ENCODE assay signal across 18 cellular contexts in the genomic region with DNA sequence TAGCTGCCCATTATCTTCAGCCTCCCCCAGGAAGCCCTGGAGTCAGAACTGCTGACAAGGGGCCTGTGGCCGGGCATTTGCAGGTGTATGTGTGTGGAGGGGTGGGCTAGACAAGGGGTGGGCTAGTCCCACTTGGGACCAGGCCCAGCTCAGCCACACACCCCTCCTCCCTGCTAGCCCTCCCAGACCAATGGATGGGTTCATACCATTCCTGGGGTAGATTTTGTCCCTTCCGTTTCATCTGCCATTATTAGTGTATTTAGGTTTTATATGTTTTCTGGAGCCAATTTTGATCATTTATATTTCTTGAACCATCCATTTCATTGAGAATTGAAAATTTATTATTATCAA. TPM values are rescaled to one million over a fixed set of nuclear protein-coding genes. Genes with fewer than 3 reads are reported as not detected.
DNase-seq lines count a peak whose midpoint lies in the region; ATAC-seq and TF ChIP-seq lines count a peak whose summit lies in the region.
"Had no signal": no experiment of that assay in that cellular context is flagged by ENCODE, and none has a peak within 500 bp of the region (broad histone marks: within the 10 kb centered on the region; RNA-seq: fewer than 3 reads in every experiment).

No MANE protein-coding gene starts in this region.

- POLR2A ChIA-PET in MCF 10A (lab: Yijun Ruan, JAX): interaction anchor here (0.8 to 1.7 kb wide), 3 partner anchors 9 to 60 kb away, joined by 3 to 6 read pairs (median 3); no protein-coding TSS in a partner anchor
- POLR2A ChIA-PET in activated CD4-positive, alpha-beta memory T cell treated with anti-CD3 and anti-CD28 coated beads, Interleukin-2, amount 10 ng/mL, durations not matched to agents 7 days and 5 days (lab: Charles Lee): no interaction called here

- H3K4me3 Mint-ChIP-seq in MCF 10A (ENCODE audit: unreplicated experiment) (peak overlapping the region; percentile 26), nephron (no peak overlapping the region), type B pancreatic cell (no peak overlapping the region)
- H3K4me3 Mint-ChIP-seq in activated CD4-positive, alpha-beta memory T cell treated with anti-CD3 and anti-CD28 coated beads, Interleukin-2, amount 10 ng/mL, durations not matched to agents 7 days and 5 days: no peak overlapping the region
- H3K4me3 Mint-ChIP-seq: activated T-cell treated with anti-CD3 and anti-CD28 coated beads, Interleukin-2, amount 50 U/mL, for 4 hours had no signal

- CTCF ChIA-PET in MCF 10A (lab: Yijun Ruan, JAX): interaction anchor here (0.5 to 3.6 kb wide), 9 partner anchors 10 to 533 kb away, joined by 3 to 21 read pairs (median 3); no protein-coding TSS in a partner anchor
- CTCF ChIA-PET in activated CD4-positive, alpha-beta memory T cell treated with anti-CD3 and anti-CD28 coated beads, Interleukin-2, amount 10 ng/mL, durations not matched to agents 7 days and 5 days (lab: Charles Lee): no interaction called here

- H3K36me3 Mint-ChIP-seq in MCF 10A (ENCODE audit: insufficient read depth, unreplicated experiment) (no peaks in the 10 kb centered on the region), nephron (ENCODE audit: low read depth) (peaks cover 3% of the 10 kb centered on the region), type B pancreatic cell (peaks cover 3% of the 10 kb centered on the region)
- no peaks in the 10 kb centered on the region for H3K36me3 Mint-ChIP-seq in activated CD4-positive, alpha-beta memory T cell treated with anti-CD3 and anti-CD28 coated beads, Interleukin-2, amount 10 ng/mL, durations not matched to agents 7 days and 5 days (ENCODE audit: low read depth)

- H3K27me3 Mint-ChIP-seq in MCF 10A (ENCODE audit: insufficient read depth, unreplicated experiment) (no peaks in the 10 kb centered on the region), nephron (ENCODE audit: low read depth) (no peaks in the 10 kb centered on the region), type B pancreatic cell (peaks cover 3% of the 10 kb centered on the region)
- H3K27me3 Mint-ChIP-seq in activated CD4-positive, alpha-beta memory T cell treated with anti-CD3 and anti-CD28 coated beads, Interleukin-2, amount 10 ng/mL, durations not matched to agents 7 days and 5 days: peaks cover 2% of the 10 kb centered on the region

- 46 to 64% (median 55%) methylated on average over 2 of the region's 2 CpGs for WGBS in heart left ventricle, 4 donors

- H3K9me3 Mint-ChIP-seq in MCF 10A (ENCODE audit: unreplicated experiment) (no peaks in the 10 kb centered on the region), nephron (no peaks in the 10 kb centered on the region), type B pancreatic cell (no peaks in the 10 kb centered on the region)
- no peaks in the 10 kb centered on the region for H3K9me3 Mint-ChIP-seq in activated CD4-positive, alpha-beta memory T cell treated with anti-CD3 and anti-CD28 coated beads, Interleukin-2, amount 10 ng/mL, durations not matched to agents 7 days and 5 days
- H3K9me3 Mint-ChIP-seq: activated T-cell treated with anti-CD3 and anti-CD28 coated beads, Interleukin-2, amount 50 U/mL, for 4 hours had no signal

- BruUV-seq in MCF 10A (replicated peaks; lab: Mats Ljungman, UMichigan): no TSS peak

- no peak for ATAC-seq in heart left ventricle
- ATAC-seq: activated T-cell treated with anti-CD3 and anti-CD28 coated beads, Interleukin-2, amount 50 U/mL, for 4 hours; mucosa of descending colon had no signal

- no peaks in the 10 kb centered on the region for H3K27me3 ChIP-seq in heart left ventricle
- H3K27me3 ChIP-seq: transverse colon had no signal

- H3K36me3 ChIP-seq in heart left ventricle: peaks cover 0 to 13% (median 0%) of the 10 kb centered on the region in 9 donors
- H3K36me3 ChIP-seq: transverse colon, WERI-Rb-1 had no signal

- no peaks in the 10 kb centered on the region for H3K9me3 ChIP-seq in heart left ventricle
- H3K9me3 ChIP-seq: mucosa of descending colon, transverse colon had no signal

- peak overlapping the region in 11 of 12 donors; percentile 55 to 96 (median 80) for H3K27ac ChIP-seq in heart left ventricle
- H3K27ac ChIP-seq: WERI-Rb-1 had no signal

- peaks cover 0 to 73% (median 33%) of the 10 kb centered on the region in 12 donors for H3K4me1 ChIP-seq in heart left ventricle

- no peak for TF ChIP-seq CTCF in heart left ventricle (IDR thresholded peaks at IDR 0.05)
- TF ChIP-seq CTCF in MCF 10A (IDR thresholded peaks at IDR 0.05; ENCODE audit: unreplicated experiment): no peak
- no peak for TF ChIP-seq CTCF in nephron (IDR thresholded peaks at IDR 0.05; ENCODE audit: unreplicated experiment in 3 of 3)
- no peak for TF ChIP-seq CTCF in type B pancreatic cell (conservative IDR thresholded peaks at IDR 0.05)

- no peak for DNase-seq in heart left ventricle
- no peak for DNase-seq in cardiac septum (ENCODE audit: low spot score)
- DNase-seq in MCF 10A (ENCODE audit: unreplicated experiment): no peak
- no peak for DNase-seq in type B pancreatic cell (ENCODE audit: extremely low spot score, unreplicated experiment)
- DNase-seq in germinal center (ENCODE audit: low spot score): no peak
- DNase-seq in RPMI8226: no peak
- DNase-seq in activated CD4-positive, alpha-beta memory T cell treated with anti-CD3 and anti-CD28 coated beads, Interleukin-2, amount 10 ng/mL, durations not matched to agents 7 days and 5 days: no peak
- DNase-seq: activated CD4-positive, alpha-beta T cell treated with anti-CD3 and anti-CD28 coated beads, Interleukin-2, amount 50 U/mL, for 48 hours; activated naive CD4-positive, alpha-beta T cell treated with anti-CD3 and anti-CD28 coated beads, Interleukin-2, amount 50 U/mL, for 16 hours; activated T-cell treated with anti-CD3 and anti-CD28 coated beads, Interleukin-2, amount 50 U/mL, for 4 hours; hippocampal formation; KBM-7; mucosa of descending colon; NCI-H1092; transverse colon had no signal

- H3K4me1 Mint-ChIP-seq in MCF 10A (ENCODE audit: insufficient read depth, unreplicated experiment) (peaks cover 14% of the 10 kb centered on the region), nephron (peaks cover 22% of the 10 kb centered on the region), type B pancreatic cell (ENCODE audit: unreplicated experiment) (peaks cover 13% of the 10 kb centered on the region)
- no peaks in the 10 kb centered on the region for H3K4me1 Mint-ChIP-seq in activated CD4-positive, alpha-beta memory T cell treated with anti-CD3 and anti-CD28 coated beads, Interleukin-2, amount 10 ng/mL, durations not matched to agents 7 days and 5 days

- intact Hi-C loops in heart left ventricle (cut with DNase I) (no loop called here), cardiac septum (cut with DNase I) (no loop called here), MCF 10A (cut with micrococcal nuclease) (no loop called here)

- H3K4me3 ChIP-seq in heart left ventricle: no peak overlapping the region
- H3K4me3 ChIP-seq: mucosa of descending colon, transverse colon had no signal

- peak in 1 of 2 donors; percentile 8 for TF ChIP-seq POLR2A in heart left ventricle (IDR thresholded peaks at IDR 0.05)

- H3K27ac Mint-ChIP-seq in MCF 10A (ENCODE audit: low read depth, unreplicated experiment) (peak overlapping the region; percentile 7), nephron (peak overlapping the region; percentile 44 to 79 (median 72)), type B pancreatic cell (peak overlapping the region; percentile 83)
- H3K27ac Mint-ChIP-seq in activated CD4-positive, alpha-beta memory T cell treated with anti-CD3 and anti-CD28 coated beads, Interleukin-2, amount 10 ng/mL, durations not matched to agents 7 days and 5 days: no peak overlapping the region

RNA-seq across cellular contexts. Expression of gene MRAS, which starts 42.2 kb away (rescaled TPM):
- 100 to 1,000 TPM; 227 to 413 (median 254) TPM for total RNA-seq in heart left ventricle
- polyA plus RNA-seq in heart left ventricle: 100 to 1,000 TPM; 112 to 245 TPM
- total RNA-seq in cardiac septum: 327 TPM
- 5.2 and 7.0 TPM in 2 replicates for total RNA-seq in MCF 10A (2022)
- total RNA-seq in type B pancreatic cell (ENCODE audit: low replicate concordance): 6.6 and 41.6 TPM in 2 replicates
- not detected for total RNA-seq in activated CD4-positive, alpha-beta memory T cell treated with anti-CD3 and anti-CD28 coated beads, Interleukin-2, amount 10 ng/mL, durations not matched to agents 7 days and 5 days
- total RNA-seq: T-helper 1 cell treated with Interleukin-12 subunit alpha and Interleukin-12 subunit beta and Interleukin-4 antibody, amounts not matched to agents 30 ng/mL and 1 ng/mL, for 36 hours had no signal

RNA-seq across cellular contexts. Expression of gene ESYT3, which starts 43.9 kb away (rescaled TPM):
- total RNA-seq in heart left ventricle (1 to 10 TPM in 6 of 9 donors, under 1 TPM in 3; 0.87 to 2.7 (median 1.7) TPM), cardiac septum (2.4 TPM), MCF 10A (2022) (0.44 and 1.0 TPM in 2 replicates), type B pancreatic cell (ENCODE audit: low replicate concordance) (1.6 and 2.0 TPM in 2 replicates)
- 1 to 10 TPM in 1 of 2 donors, under 1 TPM in 1; 0.42 to 1.0 TPM for polyA plus RNA-seq in heart left ventricle
- total RNA-seq in activated CD4-positive, alpha-beta memory T cell treated with anti-CD3 and anti-CD28 coated beads, Interleukin-2, amount 10 ng/mL, durations not matched to agents 7 days and 5 days: under 1 TPM; 0.43 to 0.50 TPM
